Comparison of ENCODE assay signal across 2 cellular contexts in the genomic region with DNA sequence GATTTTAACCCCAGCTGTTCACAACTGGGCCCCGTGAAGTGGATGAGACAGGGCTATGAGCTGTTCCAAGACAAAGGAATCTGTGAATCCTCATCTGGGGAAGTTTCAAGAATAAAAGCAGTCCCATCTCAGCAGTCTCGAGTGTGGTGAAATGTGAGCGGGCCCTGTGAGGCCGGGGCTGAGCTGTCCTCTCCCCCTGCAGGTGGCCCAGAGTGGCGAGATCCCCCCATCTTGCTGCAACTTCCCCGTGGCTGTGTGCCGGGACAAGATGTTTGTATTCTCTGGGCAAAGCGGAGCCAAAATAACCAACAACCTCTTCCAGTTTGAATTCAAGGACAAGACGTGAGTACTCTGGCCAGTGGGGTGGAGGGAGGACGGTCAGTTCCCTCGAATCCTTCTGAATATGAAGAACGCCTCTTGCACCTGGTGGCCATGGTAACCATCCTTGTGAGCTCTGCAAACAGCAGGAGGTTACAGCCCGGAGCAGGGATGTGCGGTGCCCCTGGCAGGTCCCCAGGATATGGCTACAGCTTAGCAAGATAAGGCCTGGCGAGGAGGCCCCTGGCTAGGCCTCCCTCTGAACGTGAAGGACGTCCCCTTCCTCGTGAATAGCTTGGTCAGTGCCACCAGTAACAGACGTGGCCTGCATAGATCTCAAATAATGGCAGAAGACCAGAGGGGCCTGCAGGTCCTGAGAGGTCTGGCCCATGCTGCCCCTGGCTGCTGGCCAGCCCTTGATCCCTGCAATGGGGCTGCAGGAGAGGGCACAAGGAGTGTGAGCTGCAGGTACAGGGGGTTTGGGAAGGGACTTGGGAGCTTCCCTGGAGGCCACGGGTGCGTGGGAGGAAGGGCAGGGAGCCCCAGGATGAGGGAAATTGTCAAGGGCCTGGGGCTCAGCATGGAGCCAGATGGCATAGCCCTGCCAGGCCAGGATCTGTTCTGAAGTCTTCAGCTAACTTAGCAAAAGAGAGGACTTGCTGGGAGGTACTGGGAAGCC.
TF ChIP-seq lines count a peak whose summit lies in the region.

No MANE protein-coding gene starts in this region.

TF ChIP-seq in IMR-90, 13 proteins besides CTCF, POLR2A, EP300 and RAD21:
- TF ChIP-seq CHD1 (IDR thresholded peaks at IDR 0.05; ENCODE audit: low read depth, low read length) (no peak), MAZ (IDR thresholded peaks at IDR 0.05; ENCODE audit: borderline replicate concordance, low read depth, low read length) (no peak), SMC3 (IDR thresholded peaks at IDR 0.05; ENCODE audit: low read depth, low read length) (no peak), FOS (IDR thresholded peaks at IDR 0.05; ENCODE audit: low read depth, low read length) (no peak), RFX5 (IDR thresholded peaks at IDR 0.05; ENCODE audit: low read depth, low read length) (no peak), CEBPB (IDR thresholded peaks at IDR 0.05; ENCODE audit: low read depth, low read length) (no peak), BHLHE40 (IDR thresholded peaks at IDR 0.05; ENCODE audit: low read depth, low read length) (no peak), MAFK (IDR thresholded peaks at IDR 0.05; ENCODE audit: low read depth, low read length) (no peak), RCOR1 (IDR thresholded peaks at IDR 0.05; ENCODE audit: insufficient replicate concordance, low read length) (no peak), NFE2L2 (IDR thresholded peaks at IDR 0.05; ENCODE audit: low read depth, low read length) (no peak), MXI1 (IDR thresholded peaks at IDR 0.05; ENCODE audit: borderline replicate concordance, low read depth, low read length) (no peak)
- TF ChIP-seq, protein P1, sequence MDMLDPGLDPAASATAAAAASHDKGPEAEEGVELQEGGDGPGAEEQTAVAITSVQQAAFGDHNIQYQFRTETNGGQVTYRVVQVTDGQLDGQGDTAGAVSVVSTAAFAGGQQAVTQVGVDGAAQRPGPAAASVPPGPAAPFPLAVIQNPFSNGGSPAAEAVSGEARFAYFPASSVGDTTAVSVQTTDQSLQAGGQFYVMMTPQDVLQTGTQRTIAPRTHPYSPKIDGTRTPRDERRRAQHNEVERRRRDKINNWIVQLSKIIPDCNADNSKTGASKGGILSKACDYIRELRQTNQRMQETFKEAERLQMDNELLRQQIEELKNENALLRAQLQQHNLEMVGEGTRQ (IDR thresholded peaks at IDR 0.05; ENCODE audit: low read depth, low read length) = no peak
- TF ChIP-seq, protein P2, sequence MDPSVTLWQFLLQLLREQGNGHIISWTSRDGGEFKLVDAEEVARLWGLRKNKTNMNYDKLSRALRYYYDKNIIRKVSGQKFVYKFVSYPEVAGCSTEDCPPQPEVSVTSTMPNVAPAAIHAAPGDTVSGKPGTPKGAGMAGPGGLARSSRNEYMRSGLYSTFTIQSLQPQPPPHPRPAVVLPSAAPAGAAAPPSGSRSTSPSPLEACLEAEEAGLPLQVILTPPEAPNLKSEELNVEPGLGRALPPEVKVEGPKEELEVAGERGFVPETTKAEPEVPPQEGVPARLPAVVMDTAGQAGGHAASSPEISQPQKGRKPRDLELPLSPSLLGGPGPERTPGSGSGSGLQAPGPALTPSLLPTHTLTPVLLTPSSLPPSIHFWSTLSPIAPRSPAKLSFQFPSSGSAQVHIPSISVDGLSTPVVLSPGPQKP (IDR thresholded peaks at IDR 0.05; ENCODE audit: borderline replicate concordance, low read depth, low read length) = no peak

TF ChIP-seq in WTC11, 78 proteins besides CTCF, POLR2A, EP300 and RAD21:
- TF ChIP-seq RELA (CRISPR knock-in tag; IDR thresholded peaks at IDR 0.05; ENCODE audit: borderline replicate concordance) (no peak), NR1H2 (CRISPR knock-in tag; IDR thresholded peaks at IDR 0.05) (no peak), MYBL2 (CRISPR knock-in tag; IDR thresholded peaks at IDR 0.05) (no peak), SOX15 (CRISPR knock-in tag; IDR thresholded peaks at IDR 0.05) (no peak), TCF7 (CRISPR knock-in tag; IDR thresholded peaks at IDR 0.05; ENCODE audit: low read depth) (no peak)
- TF ChIP-seq, protein P3, sequence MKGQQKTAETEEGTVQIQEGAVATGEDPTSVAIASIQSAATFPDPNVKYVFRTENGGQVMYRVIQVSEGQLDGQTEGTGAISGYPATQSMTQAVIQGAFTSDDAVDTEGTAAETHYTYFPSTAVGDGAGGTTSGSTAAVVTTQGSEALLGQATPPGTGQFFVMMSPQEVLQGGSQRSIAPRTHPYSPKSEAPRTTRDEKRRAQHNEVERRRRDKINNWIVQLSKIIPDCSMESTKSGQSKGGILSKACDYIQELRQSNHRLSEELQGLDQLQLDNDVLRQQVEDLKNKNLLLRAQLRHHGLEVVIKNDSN (CRISPR knock-in tag; IDR thresholded peaks at IDR 0.05) = no peak
- TF ChIP-seq, protein P4, sequence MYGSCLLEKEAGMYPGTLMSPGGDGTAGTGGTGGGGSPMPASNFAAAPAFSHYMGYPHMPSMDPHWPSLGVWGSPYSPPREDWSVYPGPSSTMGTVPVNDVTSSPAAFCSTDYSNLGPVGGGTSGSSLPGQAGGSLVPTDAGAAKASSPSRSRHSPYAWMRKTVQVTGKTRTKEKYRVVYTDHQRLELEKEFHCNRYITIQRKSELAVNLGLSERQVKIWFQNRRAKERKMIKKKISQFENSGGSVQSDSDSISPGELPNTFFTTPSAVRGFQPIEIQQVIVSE (CRISPR knock-in tag; IDR thresholded peaks at IDR 0.05; ENCODE audit: borderline replicate concordance) = no peak
- TF ChIP-seq, protein P5, sequence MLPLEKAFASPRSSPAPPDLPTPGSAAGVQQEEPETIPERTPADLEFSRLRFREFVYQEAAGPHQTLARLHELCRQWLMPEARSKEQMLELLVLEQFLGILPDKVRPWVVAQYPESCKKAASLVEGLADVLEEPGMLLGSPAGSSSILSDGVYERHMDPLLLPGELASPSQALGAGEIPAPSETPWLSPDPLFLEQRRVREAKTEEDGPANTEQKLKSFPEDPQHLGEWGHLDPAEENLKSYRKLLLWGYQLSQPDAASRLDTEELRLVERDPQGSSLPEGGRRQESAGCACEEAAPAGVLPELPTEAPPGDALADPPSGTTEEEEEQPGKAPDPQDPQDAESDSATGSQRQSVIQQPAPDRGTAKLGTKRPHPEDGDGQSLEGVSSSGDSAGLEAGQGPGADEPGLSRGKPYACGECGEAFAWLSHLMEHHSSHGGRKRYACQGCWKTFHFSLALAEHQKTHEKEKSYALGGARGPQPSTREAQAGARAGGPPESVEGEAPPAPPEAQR (CRISPR knock-in tag; IDR thresholded peaks at IDR 0.05) = no peak
TF ChIP-seq in WTC11: peak in this region for 0.
